In genomic region chr16:12879812-12880211, GRCh38 we compare ENCODE assay signal across 22 cellular contexts. TPM values are rescaled to one million over a fixed set of nuclear protein-coding genes. Genes with fewer than 3 reads are reported as not detected.
A peak's percentile ranks its signal among the peaks of the same experiment; 100 is the strongest.
DNase-seq lines count a peak whose midpoint lies in the region; ATAC-seq, FAIRE-seq and TF ChIP-seq lines count a peak whose summit lies in the region.
"Had no signal": no experiment of that assay in that cellular context is flagged by ENCODE, and none has a peak within 500 bp of the region (broad histone marks: within the 10 kb centered on the region; RNA-seq: fewer than 3 reads in every experiment).

No MANE protein-coding gene starts in this region.

- no peak overlapping the region for H3K4me3 ChIP-seq in HepG2 (replicated peaks in 1 of 3; ENCODE audit: insufficient read depth in 1 of 3, low read depth in 2 of 3, low read length in 3 of 3)
- no peak overlapping the region for H3K4me3 ChIP-seq in right lobe of liver
- no peak overlapping the region for H3K4me3 ChIP-seq in PC-9
- no peak overlapping the region for H3K4me3 ChIP-seq in K562
- H3K4me3 ChIP-seq in A673 (ENCODE audit: low read depth, low read length, poor library complexity, severe bottlenecking), result no peak overlapping the region
- H3K4me3 ChIP-seq: BLaER1, GM23338, HAP-1 had no signal

- BruUV-seq in HepG2 (replicated peaks; lab: Mats Ljungman, UMichigan) (no TSS peak), PC-9 (replicated peaks; lab: Mats Ljungman, UMichigan) (no TSS peak), K562 (replicated peaks; lab: Mats Ljungman, UMichigan) (no TSS peak), A673 (replicated peaks; lab: Mats Ljungman, UMichigan) (no TSS peak)

- TF ChIP-seq EP300 in HepG2 (IDR thresholded peaks at IDR 0.05; ENCODE audit: low read depth in 2 of 2, low read length in 2 of 2) (no peak), HepG2 (CRISPR knock-in tag; IDR thresholded peaks at IDR 0.05; ENCODE audit: borderline replicate concordance) (no peak), K562 (IDR thresholded peaks at IDR 0.05; ENCODE audit: low read length) (no peak)

- TF ChIP-seq RAD21 in HepG2 (CRISPR knock-in tag; IDR thresholded peaks at IDR 0.05), result no peak
- no peak for TF ChIP-seq RAD21 in K562 (CRISPR knock-in tag; conservative IDR thresholded peaks at IDR 0.05 in 1 of 2, IDR thresholded peaks at IDR 0.05 in 1 of 2)

- CTCF ChIA-PET in HepG2 (lab: Yijun Ruan, JAX; ENCODE audit: low intra/inter-chr PET ratio, low total read pairs) (no interaction called here), PC-9 (lab: Charles Lee) (no interaction called here), K562 (lab: Yijun Ruan, JAX; ENCODE audit: low intra/inter-chr PET ratio) (no interaction called here), A673 (lab: Charles Lee) (no interaction called here)

- no peak for ATAC-seq in HepG2
- no peak for ATAC-seq in right lobe of liver
- peak; percentile 53; the same call in 2 of the 3 replicates for ATAC-seq in K562
- ATAC-seq: CD8-positive, alpha-beta T cell; GM23338 had no signal

- H2AFZ ChIP-seq in HepG2 (ENCODE audit: low read length) (no peak overlapping the region), PC-9 (no peak overlapping the region), K562 (ENCODE audit: low read depth, low read length) (no peak overlapping the region)

- intact Hi-C loops in HepG2 (cut with micrococcal nuclease; ENCODE audit: unreplicated experiment) (no loop called here), right lobe of liver (cut with DNase I) (no loop called here), PC-9 (cut with micrococcal nuclease; ENCODE audit: unreplicated experiment) (loop anchor here (5.0 kb wide), 2 partner anchors 78 to 268 kb away; partner anchors contain the start of gene CPPED1), K562 (cut with micrococcal nuclease) (no loop called here), A673 (cut with micrococcal nuclease; ENCODE audit: unreplicated experiment) (no loop called here)

- H3K36me3 ChIP-seq in HepG2 (replicated peaks in 1 of 2; ENCODE audit: control insufficient read depth in 1 of 2, insufficient read depth in 2 of 2, low read length in 2 of 2), result no peaks in the 10 kb centered on the region
- H3K36me3 ChIP-seq in right lobe of liver, result no peaks in the 10 kb centered on the region
- H3K36me3 ChIP-seq in PC-9 (ENCODE audit: low read depth), result no peaks in the 10 kb centered on the region
- no peaks in the 10 kb centered on the region for H3K36me3 ChIP-seq in K562 (ENCODE audit: control insufficient read depth, insufficient read depth, low read length)
- H3K36me3 ChIP-seq in A673 (ENCODE audit: insufficient read depth, low read length, poor library complexity, severe bottlenecking), result no peaks in the 10 kb centered on the region
- H3K36me3 ChIP-seq: BLaER1, HAP-1 had no signal

- POLR2A ChIA-PET in HepG2 (lab: Yijun Ruan, JAX), result no interaction called here
- POLR2A ChIA-PET in PC-9 (lab: Charles Lee; ENCODE audit: unreplicated experiment), result interaction anchor here (0.5 kb wide), 1 partner anchor 76 kb away, joined by 4 read pairs; the partner anchor contains the start of gene CPPED1
- POLR2A ChIA-PET in K562 (lab: Yijun Ruan, JAX), result no interaction called here
- POLR2A ChIA-PET in A673 (lab: Charles Lee; ENCODE audit: low non-redundant PET), result no interaction called here

- 89% methylated on average over 2 of the region's 2 CpGs for WGBS in HepG2 (ENCODE audit: low lambda C conversion rate)
- WGBS in right lobe of liver (ENCODE audit: insufficient coverage, low coverage, low lambda C conversion rate, missing lambda C conversion rate), result 94% methylated on average over 2 of the region's 2 CpGs
- WGBS in K562 (ENCODE audit: insufficient coverage, low coverage, missing lambda C conversion rate), result 0% methylated on average over 2 of the region's 2 CpGs

- H3K27ac ChIP-seq in HepG2 (ENCODE audit: extremely low read length, insufficient read depth, low read length) (no peak overlapping the region), right lobe of liver (no peak overlapping the region), PC-9 (peak overlapping the region; percentile 95), K562 (ENCODE audit: extremely low read depth, low read depth, low read length) (no peak overlapping the region), A673 (ENCODE audit: low read depth, low read length, poor library complexity, severe bottlenecking) (no peak overlapping the region)
- H3K27ac ChIP-seq: BLaER1, C4-2B had no signal

- DNase-seq in HepG2 (ENCODE audit: low spot score) (no peak), right lobe of liver (no peak), PC-9 (no peak), K562 (ENCODE audit: extremely low read depth in 1 of 4, low spot score in 3 of 4) (no peak), NCI-H2196 (lab: John Stamatoyannopoulos, UW; ENCODE audit: unreplicated experiment) (no peak), A673 (ENCODE audit: low spot score) (no peak)
- no peak for DNase-seq in activated CD4-positive, alpha-beta T cell treated with anti-CD3 and anti-CD28 coated beads for 1 hour
- DNase-seq: 8988T; Caco-2; CD4-positive, CD25-positive, alpha-beta regulatory T cell; CD8-positive, alpha-beta T cell; DMS153; DND-41; HFFc6 had no signal

- TF ChIP-seq CTCF in HepG2 (CRISPR knock-in tag; IDR thresholded peaks at IDR 0.05) (no peak), right lobe of liver (IDR thresholded peaks at IDR 0.05) (no peak), PC-9 (conservative IDR thresholded peaks at IDR 0.05) (no peak), K562 (IDR thresholded peaks at IDR 0.05 in 2 of 3, conservative IDR thresholded peaks at IDR 0.05 in 1 of 3; ENCODE audit: insufficient read depth in 2 of 3, low read depth in 1 of 3, low read length in 3 of 3) (no peak), A673 (conservative IDR thresholded peaks at IDR 0.05; ENCODE audit: low read depth, low read length) (no peak)

- H3K4me1 ChIP-seq in HepG2 (ENCODE audit: insufficient read depth, low read length), result no peaks in the 10 kb centered on the region
- H3K4me1 ChIP-seq in right lobe of liver, result no peaks in the 10 kb centered on the region
- peaks cover 68% of the 10 kb centered on the region for H3K4me1 ChIP-seq in PC-9 (replicated peaks; ENCODE audit: insufficient read depth)
- H3K4me1 ChIP-seq in K562 (replicated peaks in 1 of 2; ENCODE audit: control insufficient read depth in 2 of 2, insufficient read depth in 2 of 2, low read length in 2 of 2), result no peaks in the 10 kb centered on the region
- no peaks in the 10 kb centered on the region for H3K4me1 ChIP-seq in A673 (ENCODE audit: insufficient read depth, low read length, poor library complexity, severe bottlenecking)
- H3K4me1 ChIP-seq: BLaER1, Caco-2, HAP-1 had no signal

- H4K20me1 ChIP-seq in HepG2 (ENCODE audit: insufficient read depth, low read length), result no peaks in the 10 kb centered on the region
- no peaks in the 10 kb centered on the region for H4K20me1 ChIP-seq in PC-9 (ENCODE audit: insufficient read depth)
- no peaks in the 10 kb centered on the region for H4K20me1 ChIP-seq in K562 (replicated peaks; ENCODE audit: control insufficient read depth, insufficient read depth, low read length)
- H4K20me1 ChIP-seq: BLaER1 had no signal

- in situ Hi-C loops in HepG2 (cut with HindIII; ENCODE audit: extremely low pct_ligation_motif_present, low pct_unique_long_range_greater_than_20kb), result no loop called here
- in situ Hi-C loops in K562 (cut with MboI), result no loop called here

- no peak overlapping the region for H3K4me2 ChIP-seq in HepG2 (ENCODE audit: low read depth, low read length)
- H3K4me2 ChIP-seq in PC-9, result peak overlapping the region; percentile 68
- no peak overlapping the region for H3K4me2 ChIP-seq in K562 (ENCODE audit: insufficient read depth, low read length)
- H3K4me2 ChIP-seq: BLaER1, GM23338 had no signal

- no peak for FAIRE-seq in HepG2 (lab: Jason Lieb, UNC)
- no peak for FAIRE-seq in K562 (lab: Jason Lieb, UNC)
- FAIRE-seq: G401.6, GM12892, H54 had no signal

- H3K27me3 ChIP-seq in HepG2 (ENCODE audit: control insufficient read depth in 1 of 2, insufficient read depth in 2 of 2, low read length in 2 of 2), result no peaks in the 10 kb centered on the region
- no peaks in the 10 kb centered on the region for H3K27me3 ChIP-seq in right lobe of liver
- H3K27me3 ChIP-seq in PC-9 (ENCODE audit: insufficient read depth, low read depth), result no peaks in the 10 kb centered on the region
- H3K27me3 ChIP-seq in K562 (ENCODE audit: control insufficient read depth in 2 of 2, insufficient read depth in 2 of 2, low read length in 2 of 2), result peaks cover 3 to 11% of the 10 kb centered on the region in 2 experiments; a peak in 3 of 5 replicates
- no peaks in the 10 kb centered on the region for H3K27me3 ChIP-seq in A673 (replicated peaks; ENCODE audit: insufficient read depth, low read depth, low read length, poor library complexity)
- H3K27me3 ChIP-seq: BLaER1 had no signal

- no peak for TF ChIP-seq POLR2A in HepG2 (IDR thresholded peaks at IDR 0.05; ENCODE audit: insufficient read depth in 1 of 2, low read depth in 2 of 2, low read length in 2 of 2)
- no peak for TF ChIP-seq POLR2A in right lobe of liver (IDR thresholded peaks at IDR 0.05)
- no peak for TF ChIP-seq POLR2A in K562 (conservative IDR thresholded peaks at IDR 0.05)

- no peaks in the 10 kb centered on the region for H3K9me1 ChIP-seq in K562 (ENCODE audit: control insufficient read depth, insufficient read depth, low read length)

- H3K9me2 ChIP-seq in PC-9 (ENCODE audit: insufficient read depth), result no peaks in the 10 kb centered on the region

- peaks cover 53% of the 10 kb centered on the region for H3F3A ChIP-seq in PC-9 (ENCODE audit: insufficient read depth, low read depth)

- H3K9me3 ChIP-seq in HepG2 (ENCODE audit: low read length) (no peaks in the 10 kb centered on the region), right lobe of liver (no peaks in the 10 kb centered on the region), PC-9 (ENCODE audit: insufficient read depth, low read depth) (no peaks in the 10 kb centered on the region), K562 (replicated peaks; ENCODE audit: control insufficient read depth, insufficient read depth, low read depth, low read length) (no peaks in the 10 kb centered on the region), A673 (ENCODE audit: low read depth, low read length, poor library complexity, severe bottlenecking) (no peaks in the 10 kb centered on the region)
- H3K9me3 ChIP-seq: BLaER1, Caco-2, HAP-1 had no signal

- H3K79me2 ChIP-seq in HepG2 (ENCODE audit: insufficient read depth, low read length), result no peaks in the 10 kb centered on the region
- no peaks in the 10 kb centered on the region for H3K79me2 ChIP-seq in PC-9 (ENCODE audit: low read depth)
- no peaks in the 10 kb centered on the region for H3K79me2 ChIP-seq in K562 (ENCODE audit: control insufficient read depth, insufficient read depth, low read length)

- no peak overlapping the region for H3K9ac ChIP-seq in HepG2 (ENCODE audit: insufficient read depth, low read depth, low read length)
- H3K9ac ChIP-seq in K562 (ENCODE audit: insufficient read depth in 1 of 2, low read depth in 2 of 2, low read length in 2 of 2), result no peak overlapping the region
- H3K9ac ChIP-seq: BLaER1 had no signal

RNA-seq across cellular contexts. Expression of gene SHISA9, which starts 21.6 kb away (rescaled TPM):
- total RNA-seq in HepG2 (2016; rRNA removed; fragmentation: Illumina TruSeq; extraction: Trizol) (not detected in 2 replicates), right lobe of liver (under 1 TPM in 2 of 6 experiments, not detected in 4; 0.02 to 0.06 TPM), PC-9 (2021) (64.5 and 80.5 TPM in 2 replicates), K562 (2014; rRNA removed) (not detected in 2 replicates), K562 (2014; rRNA removed; fragmentation: Illumina TruSeq; extraction: Trizol) (under 0.01 TPM in 1 of 2 replicates, not detected in the other), K562 (2015; rRNA removed; fragmentation: Illumina TruSeq; extraction: Trizol) (not detected in 2 replicates), K562 (2021) (0.16 TPM in 1 of 2 replicates, not detected in the other), A673 (2021) (not detected in 2 replicates)
- total RNA-seq in HepG2 (2016; cell fraction: cytosol; rRNA removed; fragmentation: Illumina TruSeq; extraction: Trizol; ENCODE audit: low read depth), result not detected in 2 replicates
- not detected in 2 replicates for total RNA-seq in HepG2 (2016; cell fraction: insoluble cytoplasmic fraction; rRNA removed; fragmentation: Illumina TruSeq; extraction: Trizol)
- total RNA-seq in HepG2 (2016; cell fraction: membrane; rRNA removed; fragmentation: Illumina TruSeq; extraction: Trizol), result not detected in 2 replicates
- not detected in 2 replicates for total RNA-seq in HepG2 (2016; cell fraction: nucleus; rRNA removed; fragmentation: Illumina TruSeq; extraction: Trizol)
- polyA plus RNA-seq in HepG2 (2011; rRNA removed) (0.01 TPM in 1 of 2 replicates, not detected in the other), K562 (2011; rRNA removed) (0.01 and 0.03 TPM in 2 replicates), K562 (2014; fragmentation: Illumina TruSeq; extraction: Trizol) (not detected in 2 replicates), K562 (2014; fragmentation: Nextera tagmentation; extraction: Ambion mirVana) (not detected), K562 (2014; rRNA removed) (not detected in 2 replicates)
- polyA plus RNA-seq in HepG2 (2011; cell fraction: cytosol; rRNA removed), result not detected in 2 replicates
- polyA plus RNA-seq in HepG2 (2011; cell fraction: nucleus; rRNA removed), result 0.03 TPM in 2 replicates
- polyA plus RNA-seq in HepG2 (2012), result not detected in 2 replicates
- polyA plus RNA-seq in HepG2 (2016; cell fraction: cytosol; fragmentation: Illumina TruSeq; extraction: Trizol; ENCODE audit: low read depth), result not detected in 2 replicates
- not detected in 2 replicates for polyA plus RNA-seq in HepG2 (2016; cell fraction: insoluble cytoplasmic fraction; fragmentation: Illumina TruSeq; extraction: Trizol; ENCODE audit: low read depth)
- polyA plus RNA-seq in HepG2 (2016; cell fraction: membrane; fragmentation: Illumina TruSeq; extraction: Trizol; ENCODE audit: low read depth), result not detected in 2 replicates
- not detected in 2 replicates for polyA plus RNA-seq in HepG2 (2016; cell fraction: nucleus; fragmentation: Illumina TruSeq; extraction: Trizol; ENCODE audit: insufficient read depth, low read depth)
- polyA minus RNA-seq in HepG2 (2011; rRNA and poly(A)+ RNA removed; ENCODE audit: low replicate concordance), result 0.02 and 0.23 TPM in 2 replicates
- not detected in 2 replicates for polyA minus RNA-seq in HepG2 (2011; cell fraction: cytosol; rRNA and poly(A)+ RNA removed)
- polyA minus RNA-seq in HepG2 (2011; cell fraction: nucleus; rRNA and poly(A)+ RNA removed), result 0.62 and 0.64 TPM in 2 replicates
- 0.46 and 0.77 TPM in 2 replicates for total RNA-seq in K562 (2011; cell fraction: chromatin; rRNA removed; ENCODE audit: low replicate concordance)
- 0.26 and 0.33 TPM in 2 replicates for total RNA-seq in K562 (2011; cell fraction: nucleolus; rRNA removed)
- total RNA-seq in K562 (2011; cell fraction: nucleoplasm; rRNA removed), result 0.66 and 0.92 TPM in 2 replicates
- not detected in 2 replicates for polyA plus RNA-seq in K562 (2011; cell fraction: cytosol; rRNA removed)
- 0.08 and 0.14 TPM in 2 replicates for polyA plus RNA-seq in K562 (2011; cell fraction: nucleus; rRNA removed)
- polyA plus RNA-seq in K562 (2012), result 0.01 TPM in 2 replicates
- polyA minus RNA-seq in K562 (2011; rRNA and poly(A)+ RNA removed), result 0.21 TPM in 2 replicates
- not detected in 2 replicates for polyA minus RNA-seq in K562 (2011; cell fraction: cytosol; rRNA and poly(A)+ RNA removed)
- 0.27 and 0.56 TPM in 2 replicates for polyA minus RNA-seq in K562 (2011; cell fraction: nucleus; rRNA and poly(A)+ RNA removed)
- total RNA-seq: CD4-positive, CD25-positive, alpha-beta regulatory T cell; HFFc6 had no signal
- polyA plus RNA-seq: AG04450; CD4-positive, CD25-positive, alpha-beta regulatory T cell had no signal

Comparison
In these comparisons a context has a peak if more than half of its experiments do, and no peak if none do; other contexts are left out.
1. RNA of gene SHISA9, which starts 21.6 kb away (total RNA-seq): 64.5 to 80.5 TPM in PC-9; not detected in HepG2, 0.02 to 0.06 TPM in right lobe of liver, under 0.01 to 0.92 TPM in K562 and not detected in A673; every median in the first group is over 10 times any median in the second.
2. Of the 241 proteins assayed by ChIP-seq in both HepG2 and K562: peak only in HepG2: CEBPB; only in K562: RAD51; in both: USF2; in neither: 237; mixed calls (peak in some experiments, not most) for 1.